In genomic region chr7:12403287-12404181, GRCh38 we compare ENCODE assay signal across 8 cellular contexts. TPM values are rescaled to one million over a fixed set of nuclear protein-coding genes. Genes with fewer than 3 reads are reported as not detected.
DNase-seq lines count a peak whose midpoint lies in the region; ATAC-seq and TF ChIP-seq lines count a peak whose summit lies in the region.

VWDE (minus strand) TSS chr7:12403865; CDS start chr7:12403716, 149 bp downstream.

- no peak for TF ChIP-seq EP300 in upper lobe of left lung (IDR thresholded peaks at IDR 0.05)

- TF ChIP-seq CTCF in GM12875 (IDR thresholded peaks at IDR 0.05; ENCODE audit: borderline replicate concordance, insufficient read depth, low read depth, low read length): 0 out of 2 replicates have a peak, but pooled peaks have one; percentile 13
- peak in 1 of 2 donors; percentile 11 for TF ChIP-seq CTCF in fibroblast of lung (conservative IDR thresholded peaks at IDR 0.05 in 1 of 2, IDR thresholded peaks at IDR 0.05 in 1 of 2; ENCODE audit: low read depth in 1 of 2, low read length in 2 of 2)
- TF ChIP-seq CTCF in upper lobe of left lung (IDR thresholded peaks at IDR 0.05): no peak

- H3K4me1 ChIP-seq in fibroblast of lung (ENCODE audit: control insufficient read depth, extremely low read depth, insufficient read depth, low read length) (no peaks in the 10 kb centered on the region), upper lobe of left lung (peaks cover 0 to 18% (median 15%) of the 10 kb centered on the region in 4 donors)

- peak within 1 kb of the TSS; percentile 83 for H2AFZ ChIP-seq in fibroblast of lung (ENCODE audit: low read length)

- H3K27me3 ChIP-seq in fibroblast of lung (ENCODE audit: control insufficient read depth, insufficient read depth, low read length) (peaks cover 8% of the 10 kb centered on the region), upper lobe of left lung (no peaks in the 10 kb centered on the region)

- no peaks in the 10 kb centered on the region for H3K79me2 ChIP-seq in fibroblast of lung (ENCODE audit: control insufficient read depth, insufficient read depth, low read length)

- H3K9me3 ChIP-seq in fibroblast of lung (ENCODE audit: control insufficient read depth, insufficient read depth, low read depth, low read length) (no peaks in the 10 kb centered on the region), upper lobe of left lung (peaks cover 0 to under 1% (median 0%) of the 10 kb centered on the region in 4 donors)

- no peak within 1 kb of the TSS for H3K27ac ChIP-seq in fibroblast of lung (ENCODE audit: insufficient read depth, low read length)
- peak within 1 kb of the TSS in 1 of 4 donors; percentile 8 for H3K27ac ChIP-seq in upper lobe of left lung

- no peak within 1 kb of the TSS for H3K9ac ChIP-seq in fibroblast of lung (ENCODE audit: insufficient read depth, low read length)

- peak within 1 kb of the TSS; percentile 93 for H3K4me2 ChIP-seq in fibroblast of lung (ENCODE audit: extremely low read depth, insufficient read depth, low read length)

- DNase-seq in NCI-H748 treated with DMSO at 0.1 percent for 48 hours (lab: John Stamatoyannopoulos, UW): peak; percentile 80
- peak; percentile 37 for DNase-seq in activated T-cell treated with anti-CD3 and anti-CD28 coated beads for 4 hours
- peak; percentile 37 to 39 for DNase-seq in fibroblast of lung (ENCODE audit: low read depth in 2 of 2)
- peak; percentile 48 for DNase-seq in occipital lobe (lab: John Stamatoyannopoulos, UW)
- peak; percentile 68 to 88 for DNase-seq in upper lobe of left lung

- 0 to 2% methylated on average over 10 to 41 of the region's 54 CpGs for WGBS in upper lobe of left lung, 2 donors

- peak within 1 kb of the TSS; percentile 83 for H3K4me3 ChIP-seq in GM12875 (ENCODE audit: low read depth, low read length)
- H3K4me3 ChIP-seq in fibroblast of lung (replicated peaks in 1 of 4; ENCODE audit: control extremely low read depth in 1 of 4, insufficient read depth in 1 of 4, low read depth in 3 of 4, low read length in 4 of 4): peak within 1 kb of the TSS; percentile 33 to 87 (median 50)
- peak within 1 kb of the TSS in 3 of 4 donors; percentile 38 to 58 (median 58) for H3K4me3 ChIP-seq in upper lobe of left lung

- no peaks in the 10 kb centered on the region for H4K20me1 ChIP-seq in fibroblast of lung (ENCODE audit: control insufficient read depth, extremely low read depth, insufficient read depth, low read length)

- peak in 1 of 4 donors; percentile 15 for TF ChIP-seq POLR2A in upper lobe of left lung (IDR thresholded peaks at IDR 0.05)

- H3K36me3 ChIP-seq in fibroblast of lung (ENCODE audit: control insufficient read depth, insufficient read depth, low read length): no peaks in the 10 kb centered on the region
- H3K36me3 ChIP-seq in upper lobe of left lung: no peaks in the 10 kb centered on the region

- ATAC-seq in HG03378 (IDR thresholded peaks at IDR 0.05; ENCODE audit: unreplicated experiment) (peak; percentile 59), upper lobe of left lung (ENCODE audit: low FRiP score in 2 of 2) (peak; percentile 67 to 86), GM18867 (IDR thresholded peaks at IDR 0.05; ENCODE audit: unreplicated experiment) (no peak)

RNA-seq across cellular contexts. Expression of gene VWDE, which starts in this region (rescaled TPM):
- under 0.01 and 0.17 TPM in 2 replicates for total RNA-seq in fibroblast of lung
- polyA plus RNA-seq in fibroblast of lung: 0.07 and 0.09 TPM in 2 replicates
- polyA plus RNA-seq in fibroblast of lung (2012): 0.21 TPM in 1 of 2 replicates, not detected in the other
- not detected in 2 replicates for polyA minus RNA-seq in fibroblast of lung (ENCODE audit: low replicate concordance)
- total RNA-seq in occipital lobe: 1.4 TPM
- 1 to 10 TPM in 4 of 6 donors, under 1 TPM in 2; 0.22 to 4.4 (median 1.1) TPM for total RNA-seq in upper lobe of left lung

Comparison
In these comparisons a context has a peak if more than half of its experiments do, and no peak if none do; other contexts are left out.
1. Peak in DNase-seq, H3K4me3 ChIP-seq and H3K4me2 ChIP-seq in fibroblast of lung; RNA of the gene not detected or under 1 TPM.